10 cellular contexts compared by ENCODE assay signal in the genomic region with DNA sequence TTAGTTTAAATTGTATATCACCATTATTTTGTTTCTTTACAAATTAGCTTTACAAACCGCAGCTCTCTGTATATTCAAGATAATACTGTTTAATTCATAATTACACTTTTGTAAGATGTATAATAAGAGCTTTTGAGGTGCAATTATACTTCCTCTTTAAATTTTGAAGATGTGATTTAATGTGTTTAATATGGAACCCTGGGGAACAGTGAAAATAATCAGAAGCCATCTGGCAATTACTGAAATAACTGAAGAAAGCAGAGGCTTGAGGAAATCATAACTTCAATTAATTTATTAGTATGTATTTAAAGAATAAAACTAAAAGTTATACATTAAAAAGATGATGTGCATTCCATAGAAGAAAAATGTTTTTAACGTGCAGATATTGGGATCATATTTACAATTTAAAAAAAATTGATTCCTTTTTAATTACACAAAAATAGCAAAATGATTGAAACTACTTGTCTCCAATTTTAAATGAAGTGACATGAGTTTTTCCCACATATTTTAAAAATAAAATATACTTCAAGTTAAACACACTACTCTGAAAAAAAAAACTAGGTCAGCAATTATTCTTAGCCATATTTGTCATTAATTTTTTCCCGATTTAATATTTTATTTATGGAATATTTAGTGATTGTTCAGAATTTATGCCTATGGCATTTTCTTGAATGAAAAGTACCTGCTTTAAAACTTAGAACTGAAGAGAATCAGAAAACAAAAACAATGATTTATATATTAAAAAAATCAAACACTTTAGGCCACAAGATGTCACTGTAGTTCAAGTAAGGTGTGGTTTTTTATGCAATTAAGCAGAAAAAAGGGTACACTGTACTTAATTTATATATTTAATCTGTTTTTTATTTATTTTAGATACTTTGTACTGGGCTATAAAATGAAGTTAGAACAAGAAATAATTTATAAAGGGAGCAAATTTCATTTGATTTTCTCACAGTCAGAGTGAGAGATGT.
DNase-seq lines count a peak whose midpoint lies in the region; ATAC-seq, FAIRE-seq and TF ChIP-seq lines count a peak whose summit lies in the region.
"Had no signal": no experiment of that assay in that cellular context is flagged by ENCODE, and none has a peak within 500 bp of the region (broad histone marks: within the 10 kb centered on the region; RNA-seq: fewer than 3 reads in every experiment).

No MANE protein-coding gene starts in this region.

- TF ChIP-seq RAD21 in liver (IDR thresholded peaks at IDR 0.05) = peak; percentile 35 to 38

- intact Hi-C loops in naive thymus-derived CD4-positive, alpha-beta T cell (cut with micrococcal nuclease) = no loop called here
- intact Hi-C loops in esophagus squamous epithelium (cut with DNase I) = no loop called here
- intact Hi-C loops in adrenal gland (cut with DNase I) = no loop called here

- H3K4me3 Mint-ChIP-seq in naive thymus-derived CD4-positive, alpha-beta T cell = no peak overlapping the region

- DNase-seq in LNCaP clone FGC (ENCODE audit: low read depth) = no peak
- DNase-seq in amniotic epithelial cell (ENCODE audit: low read depth) = peak; percentile 1
- DNase-seq in ecto neural progenitor cell (ENCODE audit: low spot score) = no peak
- DNase-seq in naive thymus-derived CD4-positive, alpha-beta T cell = no peak
- no peak for DNase-seq in esophagus squamous epithelium (lab: John Stamatoyannopoulos, UW)
- no peak for DNase-seq in adrenal gland

- peak; percentile 93 for FAIRE-seq in G401.6 (lab: Jason Lieb, UNC)

- H3K9me3 Mint-ChIP-seq in naive thymus-derived CD4-positive, alpha-beta T cell = peaks cover 0 to 2% (median 0%) of the 10 kb centered on the region in 11 donors
- H3K9me3 Mint-ChIP-seq: activated T-helper 2 cell treated with anti-CD3 and anti-CD28 coated beads, Interferon-gamma antibody, Interleukin-2, Interleukin-4, amounts not matched to agents 10 μg/mL and 5 μg/mL and 100 μg/mL, durations not matched to agents 14 hours and 24 hours and 36 hours had no signal

- H3K4me3 ChIP-seq in LNCaP clone FGC (ENCODE audit: low read depth, low read length) (no peak overlapping the region), liver (ENCODE audit: low read depth in 1 of 3, low read length in 3 of 3) (no peak overlapping the region), esophagus squamous epithelium (no peak overlapping the region), adrenal gland (no peak overlapping the region)
- no peak overlapping the region for H3K4me3 ChIP-seq in naive thymus-derived CD4-positive, alpha-beta T cell (ENCODE audit: low read length)

- TF ChIP-seq POLR2A in esophagus squamous epithelium (IDR thresholded peaks at IDR 0.05) (no peak), adrenal gland (IDR thresholded peaks at IDR 0.05) (no peak)

- H3K4me1 ChIP-seq in liver (ENCODE audit: control insufficient read depth in 4 of 4, insufficient read depth in 4 of 4, low read length in 3 of 4) = no peaks in the 10 kb centered on the region
- no peaks in the 10 kb centered on the region for H3K4me1 ChIP-seq in naive thymus-derived CD4-positive, alpha-beta T cell (ENCODE audit: control insufficient read depth in 2 of 2, insufficient read depth in 2 of 2, low read length in 2 of 2)
- no peaks in the 10 kb centered on the region for H3K4me1 ChIP-seq in esophagus squamous epithelium
- no peaks in the 10 kb centered on the region for H3K4me1 ChIP-seq in adrenal gland (replicated peaks in 1 of 2)

- H3K36me3 Mint-ChIP-seq in naive thymus-derived CD4-positive, alpha-beta T cell = no peaks in the 10 kb centered on the region

- POLR2A ChIA-PET in naive thymus-derived CD4-positive, alpha-beta T cell (lab: Charles Lee) = no interaction called here

- no peaks in the 10 kb centered on the region for H3K4me1 Mint-ChIP-seq in naive thymus-derived CD4-positive, alpha-beta T cell

- peak; percentile 47 for TF ChIP-seq CTCF in LNCaP clone FGC (IDR thresholded peaks at IDR 0.05; ENCODE audit: control insufficient read depth, extremely low read depth, insufficient read depth)
- no peak for TF ChIP-seq CTCF in liver (IDR thresholded peaks at IDR 0.05; ENCODE audit: low read depth, low read length, missing input control)
- no peak for TF ChIP-seq CTCF in esophagus squamous epithelium (IDR thresholded peaks at IDR 0.05)
- no peak for TF ChIP-seq CTCF in adrenal gland (IDR thresholded peaks at IDR 0.05)

- 55% methylated on average over 3 of the region's 3 CpGs for WGBS in liver
- 52 to 54% methylated on average over 3 of the region's 3 CpGs for WGBS in esophagus squamous epithelium, 2 donors
- WGBS in adrenal gland, 4 donors = 50 to 59% (median 54%) methylated on average over 3 of the region's 3 CpGs

- ATAC-seq in naive thymus-derived CD4-positive, alpha-beta T cell = no peak

- no peaks in the 10 kb centered on the region for H3K27me3 Mint-ChIP-seq in naive thymus-derived CD4-positive, alpha-beta T cell

- no peaks in the 10 kb centered on the region for H3K36me3 ChIP-seq in liver (ENCODE audit: control insufficient read depth in 4 of 4, insufficient read depth in 3 of 4, low read depth in 1 of 4, low read length in 3 of 4)
- no peaks in the 10 kb centered on the region for H3K36me3 ChIP-seq in naive thymus-derived CD4-positive, alpha-beta T cell (ENCODE audit: control insufficient read depth in 2 of 3, insufficient read depth in 3 of 3, low read length in 3 of 3)
- H3K36me3 ChIP-seq in esophagus squamous epithelium = no peaks in the 10 kb centered on the region
- H3K36me3 ChIP-seq in adrenal gland (replicated peaks in 1 of 2) = no peaks in the 10 kb centered on the region
- H3K36me3 ChIP-seq: neutrophil had no signal

- H3K9me3 ChIP-seq in liver (ENCODE audit: control insufficient read depth in 4 of 4, low read length in 3 of 4) (no peaks in the 10 kb centered on the region), esophagus squamous epithelium (no peaks in the 10 kb centered on the region), adrenal gland (replicated peaks in 1 of 3) (no peaks in the 10 kb centered on the region)
- no peaks in the 10 kb centered on the region for H3K9me3 ChIP-seq in naive thymus-derived CD4-positive, alpha-beta T cell (ENCODE audit: control insufficient read depth in 2 of 3, low read length in 3 of 3)
- H3K9me3 ChIP-seq: neutrophil had no signal

- H3K27me3 ChIP-seq in liver (ENCODE audit: control insufficient read depth in 4 of 4, insufficient read depth in 4 of 4, low read length in 3 of 4) = no peaks in the 10 kb centered on the region
- H3K27me3 ChIP-seq in naive thymus-derived CD4-positive, alpha-beta T cell (ENCODE audit: control insufficient read depth in 2 of 2, insufficient read depth in 2 of 2, low read length in 2 of 2) = no peaks in the 10 kb centered on the region
- no peaks in the 10 kb centered on the region for H3K27me3 ChIP-seq in esophagus squamous epithelium
- no peaks in the 10 kb centered on the region for H3K27me3 ChIP-seq in adrenal gland
- H3K27me3 ChIP-seq: neutrophil had no signal

- CTCF ChIA-PET in naive thymus-derived CD4-positive, alpha-beta T cell (lab: Charles Lee) = no interaction called here

- no peak overlapping the region for H3K9ac ChIP-seq in liver (ENCODE audit: low read depth in 1 of 2, low read length in 2 of 2)

- H3K27ac Mint-ChIP-seq in naive thymus-derived CD4-positive, alpha-beta T cell = no peak overlapping the region
- H3K27ac Mint-ChIP-seq: activated T-helper 2 cell treated with anti-CD3 and anti-CD28 coated beads, Interferon-gamma antibody, Interleukin-2, Interleukin-4, amounts not matched to agents 10 μg/mL and 5 μg/mL and 100 μg/mL, durations not matched to agents 14 hours and 24 hours and 36 hours had no signal

- H3K27ac ChIP-seq in liver (ENCODE audit: low read depth in 1 of 2, low read length in 2 of 2) (no peak overlapping the region), esophagus squamous epithelium (no peak overlapping the region), adrenal gland (no peak overlapping the region)
- no peak overlapping the region for H3K27ac ChIP-seq in naive thymus-derived CD4-positive, alpha-beta T cell (ENCODE audit: low read depth, low read length)
- H3K27ac ChIP-seq: neutrophil had no signal

TF ChIP-seq in liver, 16 proteins besides CTCF, POLR2A, EP300 and RAD21:
- no peak for TF ChIP-seq EGR1 (IDR thresholded peaks at IDR 0.05; ENCODE audit: low read depth in 2 of 2)
